In the genomic region with DNA sequence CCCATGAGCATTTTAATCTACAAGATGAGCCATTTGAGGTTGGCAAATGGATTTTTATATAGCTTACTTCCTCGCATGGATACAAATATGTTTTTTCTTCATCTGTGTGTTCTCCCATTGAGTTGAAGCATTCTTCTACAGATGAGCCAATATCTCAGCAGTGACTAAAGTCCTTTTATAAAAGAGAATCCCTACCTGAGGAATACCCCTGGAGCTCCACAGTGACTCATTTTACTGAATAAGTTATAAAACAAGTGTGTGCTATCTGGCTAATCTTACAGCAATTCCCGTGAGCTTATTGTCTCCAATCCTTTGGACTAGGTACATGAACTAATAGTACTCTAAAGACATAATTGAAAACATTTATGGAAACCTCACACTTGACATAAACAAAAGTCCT, we compare ENCODE assay signal across 25 cellular contexts.
"Had no signal": no experiment of that assay in that cellular context is flagged by ENCODE, and none has a peak within 500 bp of the region (broad histone marks: within the 10 kb centered on the region; RNA-seq: fewer than 3 reads in every experiment).

No MANE protein-coding gene starts in this region.

- DNase-seq: activated CD4-positive, alpha-beta T cell treated with anti-CD3 and anti-CD28 coated beads for 48 hours; activated CD4-positive, alpha-beta T cell treated with anti-CD3 and anti-CD28 coated beads, Interleukin-2, amount 50 U/mL, for 4 hours; activated CD4-positive, CD25-positive, alpha-beta regulatory T cell treated with anti-CD3 and anti-CD28 coated beads, Interleukin-2, amount 50 U/mL, for 72 hours; activated CD8-positive, alpha-beta memory T cell treated with anti-CD3 and anti-CD28 coated beads, Interleukin-2, amount 50 U/mL, for 48 hours; activated CD8-positive, alpha-beta T cell treated with anti-CD3 and anti-CD28 coated beads, Interleukin-2, amount 10 ng/mL, durations not matched to agents 7 days and 5 days; activated naive CD4-positive, alpha-beta T cell treated with anti-CD3 and anti-CD28 coated beads, Interleukin-2, amount 50 U/mL, for 16 hours; activated naive CD8-positive, alpha-beta T cell treated with anti-CD3 and anti-CD28 coated beads, Interleukin-2, amount 10 ng/mL, durations not matched to agents 7 days and 5 days; activated T-cell treated with anti-CD3 and anti-CD28 coated beads, Interleukin-2, amount 50 U/mL, for 1 hour; adrenal gland; anterior cingulate cortex; caudate nucleus; Kasumi-1; KBM-7; MG63; NCI-H1105; NCI-H1436 treated with DMSO at 0.1 percent for 48 hours; NCI-H187; NCI-H2081 treated with DMSO at 0.1 percent for 48 hours; NCI-H2171 treated with DMSO at 0.1 percent for 48 hours; NCI-H226; NCI-H510A; NCI-H526 treated with DMSO at 0.1 percent for 48 hours; NCI-H82; SHP77 treated with DMSO at 0.1 percent for 48 hours had no signal

- H3K36me3 ChIP-seq: adrenal gland, MG63 had no signal

- ATAC-seq: activated CD8-positive, alpha-beta T cell treated with anti-CD3 and anti-CD28 coated beads, Interleukin-2, amount 10 ng/mL, durations not matched to agents 7 days and 5 days; WTC11 had no signal

- H3K27ac ChIP-seq: adrenal gland had no signal

- H3K27me3 ChIP-seq: adrenal gland, MG63 had no signal

- H3K9me3 ChIP-seq: adrenal gland, MG63 had no signal

- H3K4me3 ChIP-seq: adrenal gland, MG63 had no signal

- H3K4me1 ChIP-seq: adrenal gland had no signal
